Comparison of ENCODE assay signal across 8 cellular contexts in genomic region chr16:67447508-67448076, GRCh38. TPM values are rescaled to one million over a fixed set of nuclear protein-coding genes. Genes with fewer than 3 reads are reported as not detected.
A peak's percentile ranks its signal among the peaks of the same experiment; 100 is the strongest.
DNase-seq lines count a peak whose midpoint lies in the region; ATAC-seq and TF ChIP-seq lines count a peak whose summit lies in the region.

No MANE protein-coding gene starts in this region.

- TF ChIP-seq POLR2A in lower leg skin (IDR thresholded peaks at IDR 0.05) = no peak

- H2AFZ ChIP-seq in Loucy (ENCODE audit: low read length) (no peak overlapping the region), trophoblast cell (ENCODE audit: insufficient read depth, low read length, poor library complexity) (no peak overlapping the region)

- H2BK12ac ChIP-seq in trophoblast cell (ENCODE audit: low read length) = no peak overlapping the region

- H3K36me3 ChIP-seq in Loucy (ENCODE audit: insufficient read depth, low read length) (no peaks in the 10 kb centered on the region), trophoblast cell (ENCODE audit: control insufficient read depth in 1 of 2, insufficient read depth in 2 of 2, low read length in 2 of 2) (peaks cover 55 to 68% of the 10 kb centered on the region in 2 experiments)

- no CpG with 5 or more reads among the region's 6 CpGs for WGBS in trophoblast cell (ENCODE audit: extremely low coverage, insufficient coverage, insufficient read length)
- WGBS in lower leg skin, 2 donors = 68% methylated on average over 2 to 6 of the region's 6 CpGs

- H3K14ac ChIP-seq in trophoblast cell (ENCODE audit: low read length) = no peak overlapping the region

- H3K9ac ChIP-seq in Loucy (ENCODE audit: low read depth, low read length, poor library complexity, severe bottlenecking) (no peak overlapping the region), trophoblast cell (ENCODE audit: low read length) (no peak overlapping the region)

- H4K91ac ChIP-seq in trophoblast cell (ENCODE audit: low read depth, low read length) = no peak overlapping the region

- no peaks in the 10 kb centered on the region for H4K20me1 ChIP-seq in Loucy (ENCODE audit: insufficient read depth, low read length, poor library complexity, severe bottlenecking)

- H3K4me2 ChIP-seq in Loucy (ENCODE audit: low read depth, low read length, poor library complexity, severe bottlenecking) (no peak overlapping the region), trophoblast cell (ENCODE audit: low read length) (no peak overlapping the region)

- H3K27ac ChIP-seq in trophoblast cell (ENCODE audit: low read depth, low read length) = no peak overlapping the region

- H3K4me3 ChIP-seq in GM12864 (ENCODE audit: low read depth, low read length) (no peak overlapping the region), Loucy (ENCODE audit: low read length, poor library complexity, severe bottlenecking) (no peak overlapping the region), trophoblast cell (ENCODE audit: low read depth, low read length) (no peak overlapping the region), lower leg skin (ENCODE audit: low read depth, poor library complexity, severe bottlenecking) (no peak overlapping the region)

- TF ChIP-seq CTCF in GM12864 (IDR thresholded peaks at IDR 0.05; ENCODE audit: low read depth, low read length, missing control alignments) = peak; percentile 82
- TF ChIP-seq CTCF in Loucy (conservative IDR thresholded peaks at IDR 0.05; ENCODE audit: low read length) = peak; percentile 63
- TF ChIP-seq CTCF in lower leg skin (IDR thresholded peaks at IDR 0.05) = no peak
- no peak for TF ChIP-seq CTCF in omental fat pad (IDR thresholded peaks at IDR 0.05)

- no peaks in the 10 kb centered on the region for H3K9me3 ChIP-seq in Loucy (ENCODE audit: insufficient read depth, low read depth, low read length)
- H3K9me3 ChIP-seq in trophoblast cell (ENCODE audit: insufficient read depth, low read depth, low read length) = peaks cover under 1% of the 10 kb centered on the region

- no peak overlapping the region for H3K4ac ChIP-seq in trophoblast cell (ENCODE audit: low read depth, low read length)

- H2BK5ac ChIP-seq in trophoblast cell (ENCODE audit: low read depth, low read length, poor library complexity) = no peak overlapping the region

- H3K23ac ChIP-seq in trophoblast cell (ENCODE audit: low read length) = no peak overlapping the region

- no peak overlapping the region for H4K8ac ChIP-seq in trophoblast cell (ENCODE audit: low read depth, low read length)

- no peak overlapping the region for H3K18ac ChIP-seq in trophoblast cell (ENCODE audit: low read length)

- no peaks in the 10 kb centered on the region for H3K27me3 ChIP-seq in Loucy (ENCODE audit: insufficient read depth, low read length, poor library complexity, severe bottlenecking)
- H3K27me3 ChIP-seq in trophoblast cell (ENCODE audit: insufficient read depth, low read length) = no peaks in the 10 kb centered on the region

- H3K79me2 ChIP-seq in Loucy (ENCODE audit: insufficient read depth, low read length) (no peaks in the 10 kb centered on the region), trophoblast cell (ENCODE audit: control insufficient read depth, insufficient read depth, low read length, poor library complexity) (no peaks in the 10 kb centered on the region)

- H4K12ac ChIP-seq in trophoblast cell (ENCODE audit: low read depth, low read length) = no peak overlapping the region

- no peak overlapping the region for H2AK5ac ChIP-seq in trophoblast cell (ENCODE audit: low read length)

- intact Hi-C loops in lower leg skin (cut with DNase I; ENCODE audit: low total_unique reads) = no loop called here

- no peaks in the 10 kb centered on the region for H3F3A ChIP-seq in Loucy (ENCODE audit: low read depth)

- no peak for ATAC-seq in omental fat pad (ENCODE audit: low FRiP score)

- no peaks in the 10 kb centered on the region for H3K4me1 ChIP-seq in Loucy (ENCODE audit: insufficient read depth, low read length, poor library complexity, severe bottlenecking)
- no peaks in the 10 kb centered on the region for H3K4me1 ChIP-seq in trophoblast cell (ENCODE audit: control insufficient read depth in 1 of 2, insufficient read depth in 2 of 2, low read length in 2 of 2)

- H3K79me1 ChIP-seq in trophoblast cell (ENCODE audit: low read length) = no peaks in the 10 kb centered on the region

- DNase-seq in GM12864 (ENCODE audit: low read depth) = peak; percentile 16
- DNase-seq in activated CD4-positive, alpha-beta T cell treated with anti-CD3 and anti-CD28 coated beads, Interleukin-2, amount 50 U/mL, for 4 hours = peak; percentile 51 to 54
- DNase-seq in epidermal melanocyte (ENCODE audit: insufficient read length, low spot score) = peak; percentile 73
- DNase-seq in trophoblast cell = peak; percentile 61 to 75
- no peak for DNase-seq in lower leg skin (ENCODE audit: low spot score in 2 of 2)
- no peak for DNase-seq in NCI-H187 treated with DMSO at 0.1 percent for 48 hours (lab: John Stamatoyannopoulos, UW)
- DNase-seq in omental fat pad (ENCODE audit: low spot score) = no peak

- no peaks in the 10 kb centered on the region for H3K9me2 ChIP-seq in Loucy (replicated peaks; ENCODE audit: low read depth, low read length)

- no peak overlapping the region for H2BK120ac ChIP-seq in trophoblast cell (ENCODE audit: insufficient read depth, low read length, poor library complexity)

RNA-seq across cellular contexts. Expression of gene HSD11B2, which starts 16.7 kb away (rescaled TPM):
- polyA plus RNA-seq in trophoblast cell (2013) = 20.6 and 23.3 TPM in 2 replicates
- 100 to 1,000 TPM in 1 of 4 donors, 10 to 100 TPM in 3; 63.2 to 121 (median 80.8) TPM for total RNA-seq in lower leg skin
- total RNA-seq in omental fat pad = 1 to 10 TPM in 3 of 4 donors, not detected in 1; 1.7 to 2.7 (median 2.0) TPM

RNA-seq across cellular contexts. Expression of gene ZDHHC1, which starts 31.3 kb away (rescaled TPM):
- polyA plus RNA-seq in trophoblast cell (2013) = 1.7 TPM in 2 replicates
- 10 to 100 TPM; 15.1 to 24.7 (median 21.4) TPM for total RNA-seq in lower leg skin
- 10 to 100 TPM in 2 of 4 donors, 1 to 10 TPM in 2; 8.0 to 14.2 (median 11.4) TPM for total RNA-seq in omental fat pad

RNA-seq across cellular contexts. Expression of gene ATP6V0D1, which starts 33.4 kb away (rescaled TPM):
- polyA plus RNA-seq in trophoblast cell (2013) = 101 and 104 TPM in 2 replicates
- total RNA-seq in lower leg skin (100 to 1,000 TPM; 114 to 141 (median 131) TPM), omental fat pad (100 to 1,000 TPM in 3 of 4 donors, 10 to 100 TPM in 1; 67.8 to 154 (median 124) TPM)

RNA-seq across cellular contexts. Expression of gene AGRP, which starts 35.8 kb away (rescaled TPM):
- polyA plus RNA-seq in trophoblast cell (2013) = not detected in 2 replicates
- total RNA-seq in lower leg skin = not detected
- not detected for total RNA-seq in omental fat pad

RNA-seq across cellular contexts. Expression of gene TPPP3, which starts 54.3 kb away (rescaled TPM):
- polyA plus RNA-seq in trophoblast cell (2013) = 2.7 TPM in 2 replicates
- total RNA-seq in lower leg skin = 100 to 1,000 TPM in 2 of 4 donors, 10 to 100 TPM in 2; 29.6 to 197 (median 89.7) TPM
- total RNA-seq in omental fat pad = 10 to 100 TPM in 2 of 4 donors, 1 to 10 TPM in 2; 1.0 to 24.9 (median 8.9) TPM

Comparison
In these comparisons a context has a peak if more than half of its experiments do, and no peak if none do; other contexts are left out.
1. DNase-seq: peak in GM12864 (single experiment), activated CD4-positive, alpha-beta T cell treated with anti-CD3 and anti-CD28 coated beads, Interleukin-2, amount 50 U/mL, for 4 hours (2 of 2), epidermal melanocyte (single experiment) and trophoblast cell (2 of 2); none in lower leg skin (0 of 2), NCI-H187 treated with DMSO at 0.1 percent for 48 hours (single experiment) and omental fat pad (single experiment).
2. CTCF ChIP-seq: peak in GM12864 (single experiment) and Loucy (single experiment); none in lower leg skin (0 of 3) and omental fat pad (0 of 3).
3. RNA of gene HSD11B2, which starts 16.7 kb away (total RNA-seq): 63.2 to 121 TPM in lower leg skin; 1.7 to 2.7 TPM in omental fat pad; every median in the first group is over 10 times any median in the second.